In genomic region chr7:133165001-133165400, GRCh38 we compare ENCODE assay signal across 28 cellular contexts.
"Had no signal": no experiment of that assay in that cellular context is flagged by ENCODE, and none has a peak within 500 bp of the region (broad histone marks: within the 10 kb centered on the region; RNA-seq: fewer than 3 reads in every experiment).

No MANE protein-coding gene starts in this region.

- H3K4me1 ChIP-seq: breast epithelium, thyroid gland, upper lobe of left lung, vagina had no signal

- H3K27ac Mint-ChIP-seq: activated CD8-positive, alpha-beta memory T cell treated with anti-CD3 and anti-CD28 coated beads, Interleukin-2, amount 10 ng/mL, durations not matched to agents 7 days and 5 days; activated CD8-positive, alpha-beta T cell treated with anti-CD3 and anti-CD28 coated beads, Interleukin-2, amount 10 ng/mL, durations not matched to agents 7 days and 5 days; activated naive CD4-positive, alpha-beta T cell treated with anti-CD3 and anti-CD28 coated beads, Interleukin-2, amount 50 U/mL, for 72 hours; activated T-cell treated with anti-CD3 and anti-CD28 coated beads, Interleukin-2, amount 50 U/mL, for 72 hours; immature natural killer cell; nephron progenitor cell; progenitor cell of endocrine pancreas; stimulated activated effector memory CD8-positive, alpha-beta T cell treated with anti-CD3 and anti-CD28 coated beads, Interleukin-12 subunit alpha, Interleukin-12 subunit beta, amount 100 ng/mL, for 72 hours; stimulated activated naive CD8-positive, alpha-beta T cell treated with anti-CD3 and anti-CD28 coated beads, Interleukin-15, amount 100 ng/mL, for 72 hours had no signal

- H3K4me3 ChIP-seq: breast epithelium, ovary, skin epidermis, thyroid gland, upper lobe of left lung, vagina had no signal

- H3K27ac ChIP-seq: breast epithelium, ovary, skin epidermis, thyroid gland, upper lobe of left lung, vagina had no signal

- H3K27me3 ChIP-seq: breast epithelium, ovary, thyroid gland, upper lobe of left lung, vagina had no signal

- ATAC-seq: activated CD8-positive, alpha-beta memory T cell treated with anti-CD3 and anti-CD28 coated beads, Interleukin-2, amount 10 ng/mL, durations not matched to agents 7 days and 5 days; activated CD8-positive, alpha-beta T cell treated with anti-CD3 and anti-CD28 coated beads, Interleukin-2, amount 10 ng/mL, durations not matched to agents 7 days and 5 days; activated naive CD4-positive, alpha-beta T cell treated with anti-CD3 and anti-CD28 coated beads, Interleukin-2, amount 50 U/mL, for 72 hours; activated T-cell treated with anti-CD3 and anti-CD28 coated beads, Interleukin-2, amount 50 U/mL, for 72 hours; left colon; sciatic nerve; stimulated activated effector memory CD8-positive, alpha-beta T cell treated with anti-CD3 and anti-CD28 coated beads, Interleukin-12 subunit alpha, Interleukin-12 subunit beta, amount 100 ng/mL, for 72 hours; stimulated activated naive CD8-positive, alpha-beta T cell treated with anti-CD3 and anti-CD28 coated beads, Interleukin-15, amount 100 ng/mL, for 72 hours had no signal

- H3K4me3 Mint-ChIP-seq: activated CD8-positive, alpha-beta memory T cell treated with anti-CD3 and anti-CD28 coated beads, Interleukin-2, amount 10 ng/mL, durations not matched to agents 7 days and 5 days; activated CD8-positive, alpha-beta T cell treated with anti-CD3 and anti-CD28 coated beads, Interleukin-2, amount 10 ng/mL, durations not matched to agents 7 days and 5 days; activated T-cell treated with anti-CD3 and anti-CD28 coated beads, Interleukin-2, amount 50 U/mL, for 72 hours; immature natural killer cell; nephron progenitor cell; stimulated activated effector memory CD8-positive, alpha-beta T cell treated with anti-CD3 and anti-CD28 coated beads, Interleukin-12 subunit alpha, Interleukin-12 subunit beta, amount 100 ng/mL, for 72 hours; stimulated activated naive CD8-positive, alpha-beta T cell treated with anti-CD3 and anti-CD28 coated beads, Interleukin-15, amount 100 ng/mL, for 72 hours had no signal

- H3K36me3 Mint-ChIP-seq: activated CD8-positive, alpha-beta memory T cell treated with anti-CD3 and anti-CD28 coated beads, Interleukin-2, amount 10 ng/mL, durations not matched to agents 7 days and 5 days; activated naive CD4-positive, alpha-beta T cell treated with anti-CD3 and anti-CD28 coated beads, Interleukin-2, amount 50 U/mL, for 72 hours; immature natural killer cell; stimulated activated effector memory CD8-positive, alpha-beta T cell treated with anti-CD3 and anti-CD28 coated beads, Interleukin-12 subunit alpha, Interleukin-12 subunit beta, amount 100 ng/mL, for 72 hours had no signal

- H3K9me3 ChIP-seq: breast epithelium, ovary, thyroid gland, upper lobe of left lung, vagina had no signal

- H3K9me3 Mint-ChIP-seq: activated naive CD4-positive, alpha-beta T cell treated with anti-CD3 and anti-CD28 coated beads, Interleukin-2, amount 50 U/mL, for 72 hours; activated T-cell treated with anti-CD3 and anti-CD28 coated beads, Interleukin-2, amount 50 U/mL, for 72 hours; immature natural killer cell; nephron progenitor cell; stimulated activated effector memory CD8-positive, alpha-beta T cell treated with anti-CD3 and anti-CD28 coated beads, Interleukin-12 subunit alpha, Interleukin-12 subunit beta, amount 100 ng/mL, for 72 hours had no signal

- H3K4me1 Mint-ChIP-seq: activated CD8-positive, alpha-beta memory T cell treated with anti-CD3 and anti-CD28 coated beads, Interleukin-2, amount 10 ng/mL, durations not matched to agents 7 days and 5 days; immature natural killer cell; nephron progenitor cell; stimulated activated effector memory CD8-positive, alpha-beta T cell treated with anti-CD3 and anti-CD28 coated beads, Interleukin-12 subunit alpha, Interleukin-12 subunit beta, amount 100 ng/mL, for 72 hours; stimulated activated naive CD8-positive, alpha-beta T cell treated with anti-CD3 and anti-CD28 coated beads, Interleukin-15, amount 100 ng/mL, for 72 hours had no signal

- H3K36me3 ChIP-seq: breast epithelium, ovary, thyroid gland, upper lobe of left lung, vagina had no signal

- DNase-seq: activated CD4-positive, alpha-beta T cell treated with anti-CD3 and anti-CD28 coated beads, Interleukin-2, amount 50 U/mL, for 1 hour; activated CD8-positive, alpha-beta memory T cell treated with anti-CD3 and anti-CD28 coated beads, Interleukin-2, amount 10 ng/mL, durations not matched to agents 7 days and 5 days; activated CD8-positive, alpha-beta T cell treated with anti-CD3 and anti-CD28 coated beads, Interleukin-2, amount 10 ng/mL, durations not matched to agents 7 days and 5 days; activated naive CD4-positive, alpha-beta T cell; activated T-cell treated with anti-CD3 and anti-CD28 coated beads, Interleukin-2, amount 50 U/mL, for 72 hours; central memory CD4-positive, alpha-beta T cell; foreskin fibroblast; head of caudate nucleus; hippocampal formation; immature natural killer cell; kidney; left colon; mammary epithelial cell; nephron progenitor cell; ovary; stimulated activated CD4-positive, alpha-beta T cell treated with anti-CD3 and anti-CD28 coated beads, Interleukin-12 subunit alpha, Interleukin-12 subunit beta, amount 100 ng/mL, for 4 hours; stimulated activated CD4-positive, alpha-beta T cell treated with anti-CD3 and anti-CD28 coated beads, Interleukin-4, amount 100 ng/mL, for 1 hour; stimulated activated naive CD8-positive, alpha-beta T cell treated with anti-CD3 and anti-CD28 coated beads, Interleukin-15, amount 100 ng/mL, for 72 hours; substantia nigra; thyroid gland; upper lobe of left lung had no signal
